In the genomic region with DNA sequence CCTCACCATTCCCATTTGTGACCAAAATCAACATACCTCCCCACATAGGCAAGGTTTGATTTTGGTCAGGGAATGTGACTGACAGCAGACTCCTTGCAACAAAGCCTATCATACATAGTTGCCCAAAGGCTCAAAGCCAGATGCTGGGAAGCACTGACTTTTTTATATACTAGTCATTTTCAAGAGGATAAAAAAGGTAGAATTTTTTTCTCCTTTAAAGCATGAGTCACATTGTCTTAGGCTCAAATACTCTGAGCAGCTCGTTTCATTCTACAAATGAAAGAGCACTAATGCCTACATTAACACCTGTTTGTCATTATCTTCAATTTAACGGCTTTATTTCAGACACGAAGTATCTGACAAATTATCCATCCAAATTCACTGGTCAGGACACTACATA, we compare ENCODE assay signal across 23 cellular contexts. TPM values are rescaled to one million over a fixed set of nuclear protein-coding genes. Genes with fewer than 3 reads are reported as not detected.
DNase-seq lines count a peak whose midpoint lies in the region; ATAC-seq and TF ChIP-seq lines count a peak whose summit lies in the region.
"Had no signal": no experiment of that assay in that cellular context is flagged by ENCODE, and none has a peak within 500 bp of the region (broad histone marks: within the 10 kb centered on the region; RNA-seq: fewer than 3 reads in every experiment).

No MANE protein-coding gene starts in this region.

- H3K9me2 ChIP-seq in PC-3 (replicated peaks; ENCODE audit: low read length) = no peaks in the 10 kb centered on the region

- TF ChIP-seq CTCF in cardiac muscle cell (IDR thresholded peaks at IDR 0.05; ENCODE audit: low read depth, low read length) = no peak
- TF ChIP-seq CTCF in PC-3 (conservative IDR thresholded peaks at IDR 0.05; ENCODE audit: low read depth, low read length) = no peak
- TF ChIP-seq CTCF in fibroblast of mammary gland (conservative IDR thresholded peaks at IDR 0.05; ENCODE audit: control insufficient read depth, insufficient read depth, low read depth, low read length) = no peak

- H3K27ac ChIP-seq in cardiac muscle cell = peak overlapping the region; percentile 39
- no peak overlapping the region for H3K27ac ChIP-seq in right cardiac atrium (ENCODE audit: low read length)
- no peak overlapping the region for H3K27ac ChIP-seq in PC-3 (ENCODE audit: low read length)
- H3K27ac ChIP-seq: psoas muscle had no signal

- H3K4me1 ChIP-seq in cardiac muscle cell (ENCODE audit: low read depth) = peaks cover 13% of the 10 kb centered on the region
- no peaks in the 10 kb centered on the region for H3K4me1 ChIP-seq in right cardiac atrium (ENCODE audit: control insufficient read depth, insufficient read depth, low read length)
- peaks cover 15% of the 10 kb centered on the region for H3K4me1 ChIP-seq in PC-3 (ENCODE audit: insufficient read depth, low read length)
- H3K4me1 ChIP-seq: psoas muscle had no signal

- H3K36me3 ChIP-seq in cardiac muscle cell = peaks cover 21% of the 10 kb centered on the region
- H3K36me3 ChIP-seq in PC-3 (ENCODE audit: low read depth, low read length) = peaks cover 3% of the 10 kb centered on the region; the same call in 1 of the 2 replicates

- no TSS peak for BruUV-seq in PC-3 (replicated peaks; lab: Mats Ljungman, UMichigan)

- ATAC-seq in right cardiac atrium = no peak
- ATAC-seq in PC-3 = peak; percentile 67
- no peak for ATAC-seq in HG03378 (IDR thresholded peaks at IDR 0.05; ENCODE audit: unreplicated experiment)
- ATAC-seq in HG03571 (IDR thresholded peaks at IDR 0.05; ENCODE audit: unreplicated experiment) = no peak
- ATAC-seq: natural killer cell; psoas muscle; stimulated activated naive CD8-positive, alpha-beta T cell treated with anti-CD3 and anti-CD28 coated beads, Interleukin-15, Interleukin-2, amounts not matched to agents 100 U/mL and 50 U/mL, for 24 hours; T-helper 17 cell had no signal

- 80% methylated on average over 3 of the region's 3 CpGs for WGBS in right cardiac atrium

- peaks cover 12% of the 10 kb centered on the region; the same call in 1 of the 2 replicates for H3K79me2 ChIP-seq in PC-3 (ENCODE audit: low read length)

- no peaks in the 10 kb centered on the region for H3K9me3 ChIP-seq in cardiac muscle cell (ENCODE audit: low read depth)
- no peaks in the 10 kb centered on the region for H3K9me3 ChIP-seq in right cardiac atrium (ENCODE audit: control insufficient read depth, low read length)
- H3K9me3 ChIP-seq in PC-3 (ENCODE audit: low read length) = no peaks in the 10 kb centered on the region
- H3K9me3 ChIP-seq: MG63, psoas muscle had no signal

- H3K27me3 ChIP-seq in cardiac muscle cell (no peaks in the 10 kb centered on the region), right cardiac atrium (ENCODE audit: control insufficient read depth, insufficient read depth) (no peaks in the 10 kb centered on the region), PC-3 (ENCODE audit: low read length) (no peaks in the 10 kb centered on the region)
- H3K27me3 ChIP-seq: MG63 had no signal

- no peak overlapping the region for H3K4me2 ChIP-seq in PC-3 (ENCODE audit: low read length)

- no peak overlapping the region for H3K9ac ChIP-seq in PC-3 (ENCODE audit: low read length)

- H3K4me3 ChIP-seq in cardiac muscle cell = no peak overlapping the region
- H3K4me3 ChIP-seq in right cardiac atrium (ENCODE audit: low read length) = no peak overlapping the region
- H3K4me3 ChIP-seq in PC-3 (ENCODE audit: low read length) = no peak overlapping the region
- H3K4me3 ChIP-seq in fibroblast of mammary gland (ENCODE audit: control insufficient read depth, low read depth, low read length) = no peak overlapping the region
- H3K4me3 ChIP-seq: lung, MG63, psoas muscle had no signal

- CTCF ChIA-PET in PC-3 (lab: Charles Lee) = interaction anchor here (1.0 kb wide), 1 partner anchor 60 kb away, joined by 3 read pairs; no protein-coding TSS in a partner anchor

- no peak overlapping the region for H2AFZ ChIP-seq in PC-3 (ENCODE audit: low read length)

- H3F3A ChIP-seq in PC-3 (ENCODE audit: low read length, unreplicated experiment) = no peaks in the 10 kb centered on the region

- no peaks in the 10 kb centered on the region for H4K20me1 ChIP-seq in PC-3 (ENCODE audit: low read length)

- POLR2A ChIA-PET in PC-3 (lab: Charles Lee; ENCODE audit: unreplicated experiment) = interaction anchor here (0.8 kb wide), 1 partner anchor 50 kb away, joined by 6 read pairs; no protein-coding TSS in a partner anchor

- DNase-seq in cardiac muscle cell (ENCODE audit: low read depth in 1 of 2, low spot score in 1 of 2) = no peak
- no peak for DNase-seq in right cardiac atrium
- peak; percentile 20 for DNase-seq in PC-3
- peak; percentile 57 for DNase-seq in fibroblast of mammary gland (ENCODE audit: low read depth)
- DNase-seq in NCI-H524 treated with DMSO at 0.1 percent for 48 hours (lab: John Stamatoyannopoulos, UW) = no peak
- DNase-seq in middle frontal gyrus (ENCODE audit: extremely low spot score, low spot score) = no peak
- DNase-seq: activated B cell treated with CpG ODN at 0.5 μM for 24 hours; AML-193; amygdala; GF-D8; glutamatergic neuron; H7; immature natural killer cell; MG63; natural killer cell; NCI-H2171; psoas muscle; Right ventricle myocardium superior; stimulated activated naive CD8-positive, alpha-beta T cell treated with anti-CD3 and anti-CD28 coated beads, Interleukin-15, Interleukin-2, amounts not matched to agents 100 U/mL and 50 U/mL, for 24 hours; T-helper 17 cell had no signal

- intact Hi-C loops in right cardiac atrium (cut with DNase I) = loop anchor here (5.0 to 10.0 kb wide), 2 partner anchors 85 to 88 kb away; no protein-coding TSS in a partner anchor
- intact Hi-C loops in PC-3 (cut with micrococcal nuclease) = loop anchor here (5.0 kb wide), 1 partner anchor 100 kb away; no protein-coding TSS in a partner anchor

RNA-seq across cellular contexts. Expression of gene ICE2, which starts 36.2 kb away (rescaled TPM):
- total RNA-seq in cardiac muscle cell = 19.8 and 41.5 TPM in 2 replicates
- 26.4 and 49.4 TPM in 2 replicates for polyA plus RNA-seq in cardiac muscle cell
- 10 to 100 TPM; 27.4 to 31.3 (median 30.1) TPM for total RNA-seq in right cardiac atrium
- 11.0 TPM for polyA plus RNA-seq in right cardiac atrium
- total RNA-seq in PC-3 (2014; rRNA removed) = 14.8 and 23.7 TPM in 2 replicates

RNA-seq across cellular contexts. Expression of gene ANXA2, which starts 45.0 kb away (rescaled TPM):
- 90.2 and 217 TPM in 2 replicates for total RNA-seq in cardiac muscle cell
- 141 and 284 TPM in 2 replicates for polyA plus RNA-seq in cardiac muscle cell
- 100 to 1,000 TPM; 126 to 293 (median 224) TPM for total RNA-seq in right cardiac atrium
- 240 TPM for polyA plus RNA-seq in right cardiac atrium
- 2,114 and 2,202 TPM in 2 replicates for total RNA-seq in PC-3 (2014; rRNA removed)

Comparison
In these comparisons a context has a peak if more than half of its experiments do, and no peak if none do; other contexts are left out.
1. DNase-seq: peak in PC-3 (single experiment) and fibroblast of mammary gland (single experiment); none in cardiac muscle cell (0 of 2), right cardiac atrium (0 of 3), NCI-H524 treated with DMSO at 0.1 percent for 48 hours (single experiment) and middle frontal gyrus (single experiment).